In the genomic region with DNA sequence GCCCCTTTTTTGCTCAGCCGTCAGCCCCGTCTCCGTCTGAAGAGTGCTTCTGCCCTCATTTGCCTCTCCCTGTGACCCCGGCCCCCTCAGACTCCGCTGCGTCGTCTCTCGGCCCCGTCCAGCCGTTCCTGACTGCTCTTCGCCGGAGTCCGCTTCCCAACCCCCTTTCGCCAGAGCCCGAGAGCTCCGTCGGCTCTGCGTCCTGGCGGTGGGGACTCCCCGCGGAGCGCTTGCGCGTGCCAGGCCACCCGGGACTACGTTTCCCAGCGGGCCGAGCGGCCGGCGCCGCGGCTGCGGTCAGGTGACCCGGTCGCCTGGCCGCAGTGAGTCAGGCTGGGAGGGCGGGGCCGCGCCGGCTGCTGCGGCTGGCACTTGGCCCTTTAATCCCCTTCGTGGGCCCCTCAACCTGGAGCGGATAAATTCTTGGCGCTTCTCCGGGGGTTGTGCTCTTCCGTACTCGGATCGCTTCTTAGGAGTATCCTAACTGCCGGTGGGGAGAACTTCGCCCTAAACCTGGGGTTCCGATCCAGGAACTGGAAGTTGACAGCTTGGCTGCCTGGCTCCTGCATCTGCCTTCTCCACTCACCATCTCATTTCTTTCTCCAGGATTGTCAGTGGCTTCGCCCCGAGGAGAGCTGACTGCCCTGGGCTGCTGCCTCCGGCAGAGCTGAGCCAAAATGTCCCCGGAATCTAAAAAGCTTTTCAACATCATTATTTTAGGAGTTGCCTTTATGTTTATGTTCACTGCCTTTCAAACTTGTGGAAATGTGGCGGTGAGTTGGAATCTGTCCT, we compare ENCODE assay signal across 8 cellular contexts. TPM values are rescaled to one million over a fixed set of nuclear protein-coding genes. Genes with fewer than 3 reads are reported as not detected.
DNase-seq lines count a peak whose midpoint lies in the region; ATAC-seq and TF ChIP-seq lines count a peak whose summit lies in the region.

A gene (plus strand): TSS at position 444 of the 792 bp plus-strand sequence. CDS start 234 bp downstream, at position 678.

- H3K27me3 ChIP-seq in DND-41 (ENCODE audit: insufficient read depth, low read length, poor library complexity) (no peaks in the 10 kb centered on the region), KMS-11 (ENCODE audit: insufficient read depth, low read depth) (no peaks in the 10 kb centered on the region)
- no peaks in the 10 kb centered on the region for H3K27me3 ChIP-seq in naive thymus-derived CD4-positive, alpha-beta T cell (ENCODE audit: control insufficient read depth in 2 of 2, insufficient read depth in 2 of 2, low read length in 2 of 2)

- H3K4me2 ChIP-seq in DND-41 (ENCODE audit: insufficient read depth, low read length) (peak within 1 kb of the TSS; percentile 77), KMS-11 (peak within 1 kb of the TSS; percentile 86)

- H4K20me1 ChIP-seq in DND-41 (ENCODE audit: insufficient read depth, low read length) (peaks cover 38% of the 10 kb centered on the region), KMS-11 (ENCODE audit: insufficient read depth) (peaks cover 29% of the 10 kb centered on the region)

- H3K4me1 ChIP-seq in DND-41 (ENCODE audit: insufficient read depth, low read length) = peaks cover 50% of the 10 kb centered on the region
- peaks cover 39% of the 10 kb centered on the region for H3K4me1 ChIP-seq in KMS-11 (ENCODE audit: low read depth, poor library complexity, severe bottlenecking)
- H3K4me1 ChIP-seq in naive thymus-derived CD4-positive, alpha-beta T cell (ENCODE audit: control insufficient read depth in 2 of 2, insufficient read depth in 2 of 2, low read length in 2 of 2) = peaks cover 39 to 47% of the 10 kb centered on the region in 2 donors

- H3K36me3 ChIP-seq in DND-41 (ENCODE audit: insufficient read depth, low read length) (peaks cover 58% of the 10 kb centered on the region), KMS-11 (ENCODE audit: insufficient read depth) (peaks cover 33% of the 10 kb centered on the region)
- peaks cover 16 to 35% (median 35%) of the 10 kb centered on the region in 3 experiments for H3K36me3 ChIP-seq in naive thymus-derived CD4-positive, alpha-beta T cell (ENCODE audit: control insufficient read depth in 2 of 3, insufficient read depth in 3 of 3, low read length in 3 of 3)

- CTCF ChIA-PET in naive thymus-derived CD4-positive, alpha-beta T cell (lab: Charles Lee) = interaction anchor here (1.1 to 2.5 kb wide), 3 partner anchors 10 to 24 kb away, joined by 3 to 11 read pairs (median 8); no protein-coding TSS in a partner anchor

- H3K4me3 Mint-ChIP-seq in activated T-helper 2 cell treated with anti-CD3 and anti-CD28 coated beads, Interferon-gamma antibody, Interleukin-2, Interleukin-4, amounts not matched to agents 10 μg/mL and 5 μg/mL and 100 μg/mL, durations not matched to agents 14 hours and 24 hours and 36 hours (ENCODE audit: low read depth) = peak within 1 kb of the TSS; percentile 88
- H3K4me3 Mint-ChIP-seq in naive thymus-derived CD4-positive, alpha-beta T cell = peak within 1 kb of the TSS; percentile 90 to 99 (median 96)
- peak within 1 kb of the TSS; percentile 96 for H3K4me3 Mint-ChIP-seq in stimulated activated memory B cell treated with anti-CD40 and anti-IgM and Interleukin-4, amounts not matched to agents 10 μg/mL and 1 μg/mL and 100 μg/mL, for 72 hours

- H3K27ac Mint-ChIP-seq in activated T-helper 2 cell treated with anti-CD3 and anti-CD28 coated beads, Interferon-gamma antibody, Interleukin-2, Interleukin-4, amounts not matched to agents 10 μg/mL and 5 μg/mL and 100 μg/mL, durations not matched to agents 14 hours and 24 hours and 36 hours = peak within 1 kb of the TSS; percentile 97
- H3K27ac Mint-ChIP-seq in naive thymus-derived CD4-positive, alpha-beta T cell = peak within 1 kb of the TSS; percentile 95 to 100 (median 99)
- peak within 1 kb of the TSS; percentile 98 for H3K27ac Mint-ChIP-seq in stimulated activated memory B cell treated with anti-CD40 and anti-IgM and Interleukin-4, amounts not matched to agents 10 μg/mL and 1 μg/mL and 100 μg/mL, for 72 hours

- H3K9ac ChIP-seq in DND-41 (ENCODE audit: low read depth, low read length) (peak within 1 kb of the TSS; percentile 100), KMS-11 (peak within 1 kb of the TSS; percentile 98)

- peaks cover 46% of the 10 kb centered on the region for H3K36me3 Mint-ChIP-seq in activated T-helper 2 cell treated with anti-CD3 and anti-CD28 coated beads, Interferon-gamma antibody, Interleukin-2, Interleukin-4, amounts not matched to agents 10 μg/mL and 5 μg/mL and 100 μg/mL, durations not matched to agents 14 hours and 24 hours and 36 hours (ENCODE audit: low read depth)
- peaks cover 12 to 39% (median 35%) of the 10 kb centered on the region in 5 donors for H3K36me3 Mint-ChIP-seq in naive thymus-derived CD4-positive, alpha-beta T cell
- peaks cover 44% of the 10 kb centered on the region for H3K36me3 Mint-ChIP-seq in stimulated activated memory B cell treated with anti-CD40 and anti-IgM and Interleukin-4, amounts not matched to agents 10 μg/mL and 1 μg/mL and 100 μg/mL, for 72 hours

- peaks cover 34% of the 10 kb centered on the region for H3K4me1 Mint-ChIP-seq in activated T-helper 2 cell treated with anti-CD3 and anti-CD28 coated beads, Interferon-gamma antibody, Interleukin-2, Interleukin-4, amounts not matched to agents 10 μg/mL and 5 μg/mL and 100 μg/mL, durations not matched to agents 14 hours and 24 hours and 36 hours (ENCODE audit: low read depth)
- peaks cover 26 to 60% (median 54%) of the 10 kb centered on the region in 7 donors for H3K4me1 Mint-ChIP-seq in naive thymus-derived CD4-positive, alpha-beta T cell
- H3K4me1 Mint-ChIP-seq in stimulated activated memory B cell treated with anti-CD40 and anti-IgM and Interleukin-4, amounts not matched to agents 10 μg/mL and 1 μg/mL and 100 μg/mL, for 72 hours = peaks cover 50% of the 10 kb centered on the region

- intact Hi-C loops in activated T-helper 2 cell treated with anti-CD3 and anti-CD28 coated beads, Interferon-gamma antibody, Interleukin-2, Interleukin-4, amounts not matched to agents 10 μg/mL and 5 μg/mL and 100 μg/mL, durations not matched to agents 14 hours and 24 hours and 36 hours (cut with micrococcal nuclease) = loop anchor here (1.0 to 10.0 kb wide), 6 partner anchors 12 to 1387 kb away; a partner anchor contains a TSS
- intact Hi-C loops in naive thymus-derived CD4-positive, alpha-beta T cell (cut with micrococcal nuclease) = loop anchor here (1.0 to 10.0 kb wide), 16 partner anchors 12 to 1394 kb away; a partner anchor contains a TSS

- no peaks in the 10 kb centered on the region for H3K9me3 ChIP-seq in DND-41 (ENCODE audit: insufficient read depth, low read length, severe bottlenecking)
- no peaks in the 10 kb centered on the region for H3K9me3 ChIP-seq in naive thymus-derived CD4-positive, alpha-beta T cell (ENCODE audit: control insufficient read depth in 2 of 3, low read length in 3 of 3)

- H3K27me3 Mint-ChIP-seq in activated T-helper 2 cell treated with anti-CD3 and anti-CD28 coated beads, Interferon-gamma antibody, Interleukin-2, Interleukin-4, amounts not matched to agents 10 μg/mL and 5 μg/mL and 100 μg/mL, durations not matched to agents 14 hours and 24 hours and 36 hours (ENCODE audit: low read depth) = no peaks in the 10 kb centered on the region
- no peaks in the 10 kb centered on the region for H3K27me3 Mint-ChIP-seq in naive thymus-derived CD4-positive, alpha-beta T cell
- H3K27me3 Mint-ChIP-seq in stimulated activated memory B cell treated with anti-CD40 and anti-IgM and Interleukin-4, amounts not matched to agents 10 μg/mL and 1 μg/mL and 100 μg/mL, for 72 hours = no peaks in the 10 kb centered on the region

- peak within 1 kb of the TSS; percentile 100 for H3K27ac ChIP-seq in DND-41 (ENCODE audit: low read length)
- peak within 1 kb of the TSS; percentile 95 for H3K27ac ChIP-seq in KMS-11
- peak within 1 kb of the TSS; percentile 96 for H3K27ac ChIP-seq in naive thymus-derived CD4-positive, alpha-beta T cell (ENCODE audit: low read depth, low read length)

- TF ChIP-seq CTCF in DND-41 (IDR thresholded peaks at IDR 0.05; ENCODE audit: borderline replicate concordance, extremely low read depth, low read length, poor library complexity, severe bottlenecking) (no peak), KMS-11 (conservative IDR thresholded peaks at IDR 0.05; ENCODE audit: low read depth, low read length) (no peak), fibroblast of mammary gland (conservative IDR thresholded peaks at IDR 0.05; ENCODE audit: control insufficient read depth, insufficient read depth, low read depth, low read length) (no peak)

- peak within 1 kb of the TSS; percentile 91 for H2AFZ ChIP-seq in DND-41 (ENCODE audit: low read depth, low read length)
- peak within 1 kb of the TSS; percentile 65; the same call in 1 of the 2 replicates for H2AFZ ChIP-seq in KMS-11 (ENCODE audit: low read depth)

- H3K79me2 ChIP-seq in DND-41 (ENCODE audit: insufficient read depth, low read length) (peaks cover 73% of the 10 kb centered on the region), KMS-11 (ENCODE audit: insufficient read depth, low read depth) (peaks cover 62% of the 10 kb centered on the region)

- ATAC-seq in DND-41 (ENCODE audit: insufficient read depth, low read depth) (peak; percentile 70), GM21786 (IDR thresholded peaks at IDR 0.05; ENCODE audit: unreplicated experiment) (peak; percentile 53)
- ATAC-seq in naive thymus-derived CD4-positive, alpha-beta T cell = peak; percentile 76
- ATAC-seq in stimulated activated memory B cell treated with anti-CD40 and anti-IgM and Interleukin-4, amounts not matched to agents 10 μg/mL and 1 μg/mL and 100 μg/mL, for 72 hours = peak; percentile 85

- POLR2A ChIA-PET in naive thymus-derived CD4-positive, alpha-beta T cell (lab: Charles Lee) = interaction anchor here (0.6 to 8.2 kb wide), 15 partner anchors 8 to 929 kb away, joined by 3 to 187 read pairs (median 5); a partner anchor contains a TSS

- peak; percentile 93 for DNase-seq in DND-41
- peak; percentile 95 for DNase-seq in RPMI8226
- peak; percentile 92 for DNase-seq in activated T-helper 2 cell treated with anti-CD3 and anti-CD28 coated beads, Interferon-gamma antibody, Interleukin-2, Interleukin-4, amounts not matched to agents 10 μg/mL and 5 μg/mL and 100 μg/mL, durations not matched to agents 14 hours and 24 hours and 36 hours (ENCODE audit: low spot score)
- peak; percentile 90 for DNase-seq in fibroblast of mammary gland (ENCODE audit: low read depth)
- peak in 8 of 9 donors; percentile 89 to 95 (median 93) for DNase-seq in naive thymus-derived CD4-positive, alpha-beta T cell

- H3K9me3 Mint-ChIP-seq in activated T-helper 2 cell treated with anti-CD3 and anti-CD28 coated beads, Interferon-gamma antibody, Interleukin-2, Interleukin-4, amounts not matched to agents 10 μg/mL and 5 μg/mL and 100 μg/mL, durations not matched to agents 14 hours and 24 hours and 36 hours = no peaks in the 10 kb centered on the region
- peaks cover 0 to 9% (median 0%) of the 10 kb centered on the region in 11 donors for H3K9me3 Mint-ChIP-seq in naive thymus-derived CD4-positive, alpha-beta T cell
- no peaks in the 10 kb centered on the region for H3K9me3 Mint-ChIP-seq in stimulated activated memory B cell treated with anti-CD40 and anti-IgM and Interleukin-4, amounts not matched to agents 10 μg/mL and 1 μg/mL and 100 μg/mL, for 72 hours

- peak within 1 kb of the TSS; percentile 78 to 84 for H3K4me3 ChIP-seq in DND-41 (ENCODE audit: low read depth in 1 of 2, low read length in 2 of 2)
- H3K4me3 ChIP-seq in KMS-11 (IDR thresholded peaks at IDR 0.05; ENCODE audit: insufficient read depth, low read depth, low read length) = no peak within 1 kb of the TSS
- peak within 1 kb of the TSS; percentile 81 for H3K4me3 ChIP-seq in fibroblast of mammary gland (ENCODE audit: control insufficient read depth, low read depth, low read length)
- H3K4me3 ChIP-seq in naive thymus-derived CD4-positive, alpha-beta T cell (ENCODE audit: low read length) = peak within 1 kb of the TSS; percentile 97

RNA-seq across cellular contexts. Expression of the gene that starts here (rescaled TPM):
- 16.9 and 18.6 TPM in 2 replicates for total RNA-seq in activated T-helper 2 cell treated with anti-CD3 and anti-CD28 coated beads, Interferon-gamma antibody, Interleukin-2, Interleukin-4, amounts not matched to agents 10 μg/mL and 5 μg/mL and 100 μg/mL, durations not matched to agents 14 hours and 24 hours and 36 hours
- total RNA-seq in naive thymus-derived CD4-positive, alpha-beta T cell = 10 to 100 TPM; 24.4 to 33.7 (median 32.0) TPM
- 10 to 100 TPM; 17.3 to 25.4 TPM for polyA plus RNA-seq in naive thymus-derived CD4-positive, alpha-beta T cell
